Comparison of ENCODE assay signal across 13 cellular contexts in genomic region chr9:92481029-92481633, GRCh38. TPM values are rescaled to one million over a fixed set of nuclear protein-coding genes. Genes with fewer than 3 reads are reported as not detected.
DNase-seq lines count a peak whose midpoint lies in the region; ATAC-seq, FAIRE-seq and TF ChIP-seq lines count a peak whose summit lies in the region.
"Had no signal": no experiment of that assay in that cellular context is flagged by ENCODE, and none has a peak within 500 bp of the region (broad histone marks: within the 10 kb centered on the region; RNA-seq: fewer than 3 reads in every experiment).

No MANE protein-coding gene starts in this region.

- H3K4me3 Mint-ChIP-seq in activated T-helper 17 cell treated with anti-CD3 and anti-CD28 coated beads, Interleukin-2, amount 50 U/mL, for 72 hours, result no peak overlapping the region
- no peak overlapping the region for H3K4me3 Mint-ChIP-seq in effector memory CD8-positive, alpha-beta T cell

- no peak for FAIRE-seq in urothelium cell line (lab: Jason Lieb, UNC)

- no peaks in the 10 kb centered on the region for H3K27me3 ChIP-seq in heart left ventricle

- H3K27ac Mint-ChIP-seq in activated T-helper 17 cell treated with anti-CD3 and anti-CD28 coated beads, Interleukin-2, amount 50 U/mL, for 72 hours, result no peak overlapping the region
- H3K27ac Mint-ChIP-seq in effector memory CD8-positive, alpha-beta T cell, result peak overlapping the region in 1 of 2 donors; percentile 45

- H3K27me3 Mint-ChIP-seq in activated T-helper 17 cell treated with anti-CD3 and anti-CD28 coated beads, Interleukin-2, amount 50 U/mL, for 72 hours, result no peaks in the 10 kb centered on the region
- H3K27me3 Mint-ChIP-seq in effector memory CD8-positive, alpha-beta T cell, result no peaks in the 10 kb centered on the region

- peaks cover 0 to 53% (median 23%) of the 10 kb centered on the region in 12 donors for H3K4me1 ChIP-seq in heart left ventricle

- no peaks in the 10 kb centered on the region for H3K9me3 ChIP-seq in heart left ventricle

- H3K36me3 ChIP-seq in heart left ventricle, result no peaks in the 10 kb centered on the region

- WGBS in heart left ventricle, 4 donors, result 46 to 62% (median 55%) methylated on average over 2 of the region's 2 CpGs

- peak overlapping the region; percentile 31 to 85 (median 72) for H3K27ac ChIP-seq in heart left ventricle
- H3K27ac ChIP-seq: HL-60 had no signal

- no peak for TF ChIP-seq POLR2A in heart left ventricle (IDR thresholded peaks at IDR 0.05)

- peaks cover 5% of the 10 kb centered on the region for H3K4me1 Mint-ChIP-seq in activated T-helper 17 cell treated with anti-CD3 and anti-CD28 coated beads, Interleukin-2, amount 50 U/mL, for 72 hours
- H3K4me1 Mint-ChIP-seq in effector memory CD8-positive, alpha-beta T cell (ENCODE audit: low read depth in 2 of 2), result no peaks in the 10 kb centered on the region

- intact Hi-C loops in heart left ventricle (cut with DNase I), result loop anchor here in 4 of 10 donors (5.0 to 10.0 kb wide), 5 partner anchors 51 to 134 kb away; partner anchors contain the start of gene ECM2 (in 1 of the 4)
- intact Hi-C loops in Right ventricle myocardium inferior (cut with DNase I), result loop anchor here (5.0 kb wide), 1 partner anchor 126 kb away; no protein-coding TSS in a partner anchor

- no peak for TF ChIP-seq CTCF in heart left ventricle (IDR thresholded peaks at IDR 0.05)

- DNase-seq in heart left ventricle (no peak), Right ventricle myocardium inferior (ENCODE audit: missing footprints) (no peak), kidney tubule cell (ENCODE audit: low spot score) (peak; percentile 44), urothelium cell line (ENCODE audit: low spot score) (peak; percentile 12), Kasumi-1 (lab: John Stamatoyannopoulos, UW) (no peak)
- no peak for DNase-seq in effector memory CD8-positive, alpha-beta T cell
- DNase-seq: activated CD4-positive, alpha-beta T cell treated with anti-CD3 and anti-CD28 coated beads for 48 hours; NCI-H524 treated with DMSO at 0.1 percent for 48 hours had no signal

- H3K36me3 Mint-ChIP-seq in activated T-helper 17 cell treated with anti-CD3 and anti-CD28 coated beads, Interleukin-2, amount 50 U/mL, for 72 hours (ENCODE audit: low read depth), result no peaks in the 10 kb centered on the region
- no peaks in the 10 kb centered on the region for H3K36me3 Mint-ChIP-seq in effector memory CD8-positive, alpha-beta T cell (ENCODE audit: insufficient read depth)

- peak overlapping the region in 11 of 12 donors; percentile 5 to 60 (median 33) for H3K4me3 ChIP-seq in heart left ventricle

- no peaks in the 10 kb centered on the region for H3K9me3 Mint-ChIP-seq in activated T-helper 17 cell treated with anti-CD3 and anti-CD28 coated beads, Interleukin-2, amount 50 U/mL, for 72 hours
- H3K9me3 Mint-ChIP-seq in effector memory CD8-positive, alpha-beta T cell, result no peaks in the 10 kb centered on the region

- ATAC-seq in heart left ventricle, result peak in 2 of 4 donors; percentile 42 to 67
- ATAC-seq in Right ventricle myocardium inferior, result no peak
- peak; percentile 40 for ATAC-seq in activated T-helper 17 cell treated with anti-CD3 and anti-CD28 coated beads, Interleukin-2, amount 50 U/mL, for 72 hours (replicated peaks)
- no peak for ATAC-seq in HG02885 (IDR thresholded peaks at IDR 0.05; ENCODE audit: poor library complexity, unreplicated experiment)
- ATAC-seq in effector memory CD8-positive, alpha-beta T cell (replicated peaks), result no peak

RNA-seq across cellular contexts. Expression of gene ASPN, which starts 1.2 kb away (rescaled TPM):
- total RNA-seq in heart left ventricle (10 to 100 TPM in 7 of 9 donors, 1 to 10 TPM in 2; 6.6 to 36.3 (median 18.0) TPM), Right ventricle myocardium inferior (5.7 TPM)
- 1 to 10 TPM; 4.6 to 8.0 TPM for polyA plus RNA-seq in heart left ventricle
- total RNA-seq in activated T-helper 17 cell treated with anti-CD3 and anti-CD28 coated beads, Interleukin-2, amount 50 U/mL, for 72 hours, result not detected
- total RNA-seq: dermis blood vessel endothelial cell, lung microvascular endothelial cell had no signal

RNA-seq across cellular contexts. Expression of gene ECM2, which starts 54.7 kb away (rescaled TPM):
- total RNA-seq in heart left ventricle (10 to 100 TPM in 5 of 9 donors, 1 to 10 TPM in 4; 3.1 to 32.4 (median 10.1) TPM), Right ventricle myocardium inferior (8.5 TPM)
- polyA plus RNA-seq in heart left ventricle, result 1 to 10 TPM; 1.6 to 4.4 TPM
- not detected for total RNA-seq in activated T-helper 17 cell treated with anti-CD3 and anti-CD28 coated beads, Interleukin-2, amount 50 U/mL, for 72 hours
- total RNA-seq: dermis blood vessel endothelial cell, lung microvascular endothelial cell had no signal

RNA-seq across cellular contexts. Expression of gene OMD, which starts 56.9 kb away (rescaled TPM):
- 10 to 100 TPM in 1 of 9 donors, 1 to 10 TPM in 8; 2.3 to 10.2 (median 5.9) TPM for total RNA-seq in heart left ventricle
- 1 to 10 TPM; 1.5 to 2.6 TPM for polyA plus RNA-seq in heart left ventricle
- 3.2 TPM for total RNA-seq in Right ventricle myocardium inferior
- not detected for total RNA-seq in activated T-helper 17 cell treated with anti-CD3 and anti-CD28 coated beads, Interleukin-2, amount 50 U/mL, for 72 hours
- total RNA-seq: lung microvascular endothelial cell had no signal

Comparison
In these comparisons a context has a peak if more than half of its experiments do, and no peak if none do; other contexts are left out.
1. DNase-seq: peak in kidney tubule cell (single experiment) and urothelium cell line (single experiment); none in heart left ventricle (0 of 5), Right ventricle myocardium inferior (single experiment), effector memory CD8-positive, alpha-beta T cell (0 of 3) and Kasumi-1 (0 of 2).